In the genomic region with DNA sequence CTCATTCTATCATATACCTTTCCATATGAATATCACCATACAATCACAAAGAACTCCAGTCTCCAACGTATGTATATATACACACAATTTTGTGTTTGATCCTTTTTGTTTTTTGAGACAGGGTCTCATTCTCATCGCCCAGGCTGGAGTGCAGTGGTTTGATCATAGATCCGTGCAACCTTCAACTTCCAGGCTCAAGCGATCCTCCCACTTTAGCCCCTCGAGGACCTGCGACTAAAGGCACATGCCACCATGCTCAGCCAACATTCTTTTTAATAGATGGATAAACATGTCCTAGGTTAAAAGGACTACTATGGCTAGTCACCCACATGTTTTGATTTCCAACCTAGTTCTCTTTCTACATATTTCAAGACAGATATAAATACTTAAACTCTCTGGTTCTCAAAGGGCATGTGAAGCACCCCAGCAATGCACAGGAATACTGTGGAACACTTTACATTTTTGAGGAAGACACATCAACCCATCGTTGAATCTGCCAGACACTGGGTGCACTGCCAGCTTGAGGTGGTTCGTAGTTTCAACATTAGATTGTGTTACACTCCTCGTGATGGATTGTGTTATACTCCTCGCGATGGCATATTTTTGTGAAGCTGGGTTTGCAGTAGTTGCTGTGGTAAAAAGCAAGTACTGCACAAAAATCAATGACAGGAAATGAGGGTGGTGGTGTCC, we compare ENCODE assay signal across 22 cellular contexts. TPM values are rescaled to one million over a fixed set of nuclear protein-coding genes. Genes with fewer than 3 reads are reported as not detected.
DNase-seq lines count a peak whose midpoint lies in the region; ATAC-seq, FAIRE-seq and TF ChIP-seq lines count a peak whose summit lies in the region.
"Had no signal": no experiment of that assay in that cellular context is flagged by ENCODE, and none has a peak within 500 bp of the region (broad histone marks: within the 10 kb centered on the region; RNA-seq: fewer than 3 reads in every experiment).

No MANE protein-coding gene starts in this region.

- H3K4me3 Mint-ChIP-seq in activated CD8-positive, alpha-beta T cell treated with anti-CD3 and anti-CD28 coated beads for 36 hours, result no peak overlapping the region
- no peak overlapping the region for H3K4me3 Mint-ChIP-seq in activated CD8-positive, alpha-beta T cell treated with anti-CD3 and anti-CD28 coated beads, Interleukin-2, amount 10 ng/mL, durations not matched to agents 7 days and 5 days
- H3K4me3 Mint-ChIP-seq in T-helper 17 cell, result peak overlapping the region; percentile 71
- peak overlapping the region; percentile 6 for H3K4me3 Mint-ChIP-seq in endothelial cell (ENCODE audit: unreplicated experiment)
- H3K4me3 Mint-ChIP-seq: CD4-positive, alpha-beta memory T cell; GM23338; H9 had no signal

- no peak for ATAC-seq in activated CD8-positive, alpha-beta T cell treated with anti-CD3 and anti-CD28 coated beads for 36 hours
- no peak for ATAC-seq in activated CD8-positive, alpha-beta T cell treated with anti-CD3 and anti-CD28 coated beads, Interleukin-2, amount 10 ng/mL, durations not matched to agents 7 days and 5 days
- no peak for ATAC-seq in T-helper 17 cell
- ATAC-seq: GM23338, HCT116 had no signal

- intact Hi-C loops in activated CD8-positive, alpha-beta T cell treated with anti-CD3 and anti-CD28 coated beads for 36 hours (cut with micrococcal nuclease), result no loop called here

- no peak for DNase-seq in activated CD8-positive, alpha-beta T cell treated with anti-CD3 and anti-CD28 coated beads for 36 hours
- DNase-seq in activated CD8-positive, alpha-beta T cell treated with anti-CD3 and anti-CD28 coated beads, Interleukin-2, amount 10 ng/mL, durations not matched to agents 7 days and 5 days, result no peak
- DNase-seq in T-helper 17 cell (no peak), endothelial cell (ENCODE audit: low spot score) (no peak), urothelium cell line (ENCODE audit: low spot score) (no peak), foreskin melanocyte (no peak), NCI-H2107 (lab: John Stamatoyannopoulos, UW) (no peak), NCI-H2081 treated with DMSO at 0.1 percent for 48 hours (lab: John Stamatoyannopoulos, UW) (no peak)
- DNase-seq: ACHN; C1 segment of cervical spinal cord; Calu3; CD4-positive, alpha-beta memory T cell; COR-L47; DMS53; DMS79 treated with DMSO at 0.1 percent for 48 hours; GF-D8; H9 had no signal

- no peaks in the 10 kb centered on the region for H3K27me3 Mint-ChIP-seq in activated CD8-positive, alpha-beta T cell treated with anti-CD3 and anti-CD28 coated beads for 36 hours
- no peaks in the 10 kb centered on the region for H3K27me3 Mint-ChIP-seq in activated CD8-positive, alpha-beta T cell treated with anti-CD3 and anti-CD28 coated beads, Interleukin-2, amount 10 ng/mL, durations not matched to agents 7 days and 5 days (ENCODE audit: low read depth)
- H3K27me3 Mint-ChIP-seq in T-helper 17 cell (no peaks in the 10 kb centered on the region), endothelial cell (ENCODE audit: unreplicated experiment) (no peaks in the 10 kb centered on the region)
- H3K27me3 Mint-ChIP-seq: CD4-positive, alpha-beta memory T cell had no signal

- H3K27ac Mint-ChIP-seq in activated CD8-positive, alpha-beta T cell treated with anti-CD3 and anti-CD28 coated beads for 36 hours, result peak overlapping the region; percentile 6
- H3K27ac Mint-ChIP-seq in activated CD8-positive, alpha-beta T cell treated with anti-CD3 and anti-CD28 coated beads, Interleukin-2, amount 10 ng/mL, durations not matched to agents 7 days and 5 days, result no peak overlapping the region
- H3K27ac Mint-ChIP-seq in T-helper 17 cell (no peak overlapping the region), endothelial cell (ENCODE audit: unreplicated experiment) (no peak overlapping the region)
- H3K27ac Mint-ChIP-seq: GM23338 had no signal

- no peaks in the 10 kb centered on the region for H3K9me3 Mint-ChIP-seq in activated CD8-positive, alpha-beta T cell treated with anti-CD3 and anti-CD28 coated beads for 36 hours
- H3K9me3 Mint-ChIP-seq in activated CD8-positive, alpha-beta T cell treated with anti-CD3 and anti-CD28 coated beads, Interleukin-2, amount 10 ng/mL, durations not matched to agents 7 days and 5 days (ENCODE audit: insufficient read depth), result no peaks in the 10 kb centered on the region
- H3K9me3 Mint-ChIP-seq in endothelial cell (ENCODE audit: unreplicated experiment), result no peaks in the 10 kb centered on the region
- H3K9me3 Mint-ChIP-seq: CD4-positive, alpha-beta memory T cell; GM23338; H9 had no signal

- FAIRE-seq in urothelium cell line (lab: Jason Lieb, UNC), result peak; percentile 70
- FAIRE-seq: A204.1, GM12891, GM18507 had no signal

- H3K4me1 Mint-ChIP-seq in activated CD8-positive, alpha-beta T cell treated with anti-CD3 and anti-CD28 coated beads for 36 hours (ENCODE audit: low read depth), result no peaks in the 10 kb centered on the region
- no peaks in the 10 kb centered on the region for H3K4me1 Mint-ChIP-seq in activated CD8-positive, alpha-beta T cell treated with anti-CD3 and anti-CD28 coated beads, Interleukin-2, amount 10 ng/mL, durations not matched to agents 7 days and 5 days (ENCODE audit: low read depth)
- H3K4me1 Mint-ChIP-seq in T-helper 17 cell, result peaks cover 2% of the 10 kb centered on the region
- no peaks in the 10 kb centered on the region for H3K4me1 Mint-ChIP-seq in endothelial cell (ENCODE audit: unreplicated experiment)
- H3K4me1 Mint-ChIP-seq: CD4-positive, alpha-beta memory T cell; GM23338; H9 had no signal

- CTCF ChIA-PET in activated CD8-positive, alpha-beta T cell treated with anti-CD3 and anti-CD28 coated beads for 36 hours (lab: Charles Lee), result no interaction called here
- CTCF ChIA-PET in activated CD8-positive, alpha-beta T cell treated with anti-CD3 and anti-CD28 coated beads, Interleukin-2, amount 10 ng/mL, durations not matched to agents 7 days and 5 days (lab: Charles Lee), result interaction anchor here (1.0 kb wide), 1 partner anchor 140 kb away, joined by 3 read pairs; no protein-coding TSS in a partner anchor

- no peak for TF ChIP-seq CTCF in activated CD8-positive, alpha-beta T cell treated with anti-CD3 and anti-CD28 coated beads for 36 hours (IDR thresholded peaks at IDR 0.05)
- TF ChIP-seq CTCF in endothelial cell (IDR thresholded peaks at IDR 0.05; ENCODE audit: unreplicated experiment), result no peak

- peaks cover 44% of the 10 kb centered on the region for H3K36me3 Mint-ChIP-seq in activated CD8-positive, alpha-beta T cell treated with anti-CD3 and anti-CD28 coated beads for 36 hours (ENCODE audit: low read depth)
- peaks cover 55% of the 10 kb centered on the region for H3K36me3 Mint-ChIP-seq in activated CD8-positive, alpha-beta T cell treated with anti-CD3 and anti-CD28 coated beads, Interleukin-2, amount 10 ng/mL, durations not matched to agents 7 days and 5 days (ENCODE audit: low read depth)
- H3K36me3 Mint-ChIP-seq in T-helper 17 cell (ENCODE audit: low read depth), result peaks cover 6% of the 10 kb centered on the region
- H3K36me3 Mint-ChIP-seq in endothelial cell (ENCODE audit: low read depth, unreplicated experiment), result peaks cover 36% of the 10 kb centered on the region

- no peaks in the 10 kb centered on the region for H3K9me3 ChIP-seq in T-helper 17 cell (ENCODE audit: control insufficient read depth, low read length, poor library complexity, severe bottlenecking)

- POLR2A ChIA-PET in activated CD8-positive, alpha-beta T cell treated with anti-CD3 and anti-CD28 coated beads for 36 hours (lab: Charles Lee), result interaction anchor here (1.6 kb wide), 1 partner anchor 12 kb away, joined by 4 read pairs; no protein-coding TSS in a partner anchor
- POLR2A ChIA-PET in activated CD8-positive, alpha-beta T cell treated with anti-CD3 and anti-CD28 coated beads, Interleukin-2, amount 10 ng/mL, durations not matched to agents 7 days and 5 days (lab: Charles Lee), result no interaction called here

RNA-seq across cellular contexts. Expression of a gene that starts 40.4 kb away (rescaled TPM):
- 100 to 1,000 TPM; 169 to 174 TPM for total RNA-seq in activated CD8-positive, alpha-beta T cell treated with anti-CD3 and anti-CD28 coated beads for 36 hours
- total RNA-seq in activated CD8-positive, alpha-beta T cell treated with anti-CD3 and anti-CD28 coated beads, Interleukin-2, amount 10 ng/mL, durations not matched to agents 7 days and 5 days, result 100 to 1,000 TPM; 116 to 121 TPM
- total RNA-seq in T-helper 17 cell (10 to 100 TPM; 63.8 to 69.0 TPM), endothelial cell (ENCODE audit: unreplicated experiment) (128 TPM)

RNA-seq across cellular contexts. Expression of a gene that starts 40.9 kb away (rescaled TPM):
- 10 to 100 TPM; 22.2 to 23.8 TPM for total RNA-seq in activated CD8-positive, alpha-beta T cell treated with anti-CD3 and anti-CD28 coated beads for 36 hours
- total RNA-seq in activated CD8-positive, alpha-beta T cell treated with anti-CD3 and anti-CD28 coated beads, Interleukin-2, amount 10 ng/mL, durations not matched to agents 7 days and 5 days, result 10 to 100 TPM; 30.1 to 30.7 TPM
- 10 to 100 TPM; 20.6 to 29.4 TPM for total RNA-seq in T-helper 17 cell
- 29.9 TPM for total RNA-seq in endothelial cell (ENCODE audit: unreplicated experiment)

Comparison
In these comparisons a context has a peak if more than half of its experiments do, and no peak if none do; other contexts are left out.
1. H3K4me3 Mint-ChIP-seq: peak in T-helper 17 cell (single experiment) and endothelial cell (single experiment); none in activated CD8-positive, alpha-beta T cell treated with anti-CD3 and anti-CD28 coated beads for 36 hours (single experiment) and activated CD8-positive, alpha-beta T cell treated with anti-CD3 and anti-CD28 coated beads, Interleukin-2, amount 10 ng/mL, durations not matched to agents 7 days and 5 days (single experiment).